Comparison of ENCODE assay signal across 18 cellular contexts in genomic region chr17:79217473-79218135, GRCh38.
DNase-seq lines count a peak whose midpoint lies in the region; FAIRE-seq and TF ChIP-seq lines count a peak whose summit lies in the region.
"Had no signal": no experiment of that assay in that cellular context is flagged by ENCODE, and none has a peak within 500 bp of the region (broad histone marks: within the 10 kb centered on the region; RNA-seq: fewer than 3 reads in every experiment).

No MANE protein-coding gene starts in this region.

- no peaks in the 10 kb centered on the region for H3K9me2 ChIP-seq in OCI-LY7 (ENCODE audit: insufficient read depth, low read length)

- H2BK20ac ChIP-seq in H1 (ENCODE audit: low read length), result no peak overlapping the region

- no peak overlapping the region for H2BK5ac ChIP-seq in H1 (ENCODE audit: low read depth, low read length)

- peak overlapping the region; percentile 17 for H3K4me3 Mint-ChIP-seq in activated naive CD4-positive, alpha-beta T cell treated with anti-CD3 and anti-CD28 coated beads, Interleukin-2, amount 50 U/mL, for 24 hours

- DNase-seq in activated naive CD4-positive, alpha-beta T cell (lab: John Stamatoyannopoulos, UW), result no peak
- DNase-seq in NCI-H524 treated with DMSO at 0.1 percent for 48 hours (lab: John Stamatoyannopoulos, UW), result peak; percentile 66
- no peak for DNase-seq in H1 (ENCODE audit: low read depth in 1 of 2, low spot score in 2 of 2)
- no peak for DNase-seq in OCI-LY7 (ENCODE audit: low spot score)
- no peak for DNase-seq in coronary artery (ENCODE audit: low spot score)
- no peak for DNase-seq in activated effector memory CD4-positive, alpha-beta T cell treated with anti-CD3 and anti-CD28 coated beads, Interleukin-2, amount 50 U/mL, for 16 hours
- no peak for DNase-seq in right atrium auricular region (ENCODE audit: low spot score)
- DNase-seq: DMS53, Karpas-422, MG63, NCI-H1092, NCI-H146, NCI-H446, SHP77 treated with DMSO at 0.1 percent for 48 hours had no signal

- no peaks in the 10 kb centered on the region; a peak in 1 of 7 replicates for H3K27me3 ChIP-seq in H1 (replicated peaks in 1 of 4; ENCODE audit: control insufficient read depth in 3 of 4, extremely low read depth in 1 of 4, insufficient read depth in 3 of 4, low read length in 3 of 4)
- peaks cover 0 to 10% of the 10 kb centered on the region in 2 donors for H3K27me3 ChIP-seq in right atrium auricular region

- CTCF ChIA-PET in H1 (lab: Charles Lee; ENCODE audit: partially characterized antibody) (interaction anchor here (0.8 to 4.3 kb wide), 9 partner anchors 11 to 524 kb away, joined by 3 to 16 read pairs (median 3); no protein-coding TSS in a partner anchor), OCI-LY7 (lab: Charles Lee; ENCODE audit: unreplicated experiment) (interaction anchor here (0.6 kb wide), 1 partner anchor 399 kb away, joined by 3 read pairs; no protein-coding TSS in a partner anchor)

- TF ChIP-seq RAD21 in H1 (IDR thresholded peaks at IDR 0.05 in 1 of 2, conservative IDR thresholded peaks at IDR 0.05 in 1 of 2; ENCODE audit: low read depth in 2 of 2, low read length in 2 of 2), result no peak

- no peak for FAIRE-seq in H1 (lab: Jason Lieb, UNC)
- FAIRE-seq: GM19239, RCC 7860 had no signal

- H3K79me1 ChIP-seq in H1 (ENCODE audit: low read depth, low read length), result no peaks in the 10 kb centered on the region; the same call in 1 of the 2 replicates

- no peak overlapping the region for H3K9ac ChIP-seq in H1 (replicated peaks in 1 of 4; ENCODE audit: extremely low read depth in 1 of 4, low read depth in 3 of 4, low read length in 3 of 4)
- H3K9ac ChIP-seq: BLaER1 treated with 17β-estradiol and CSF1 and Interleukin-3, amounts not matched to agents 10 nM and 100 nM had no signal

- no peak overlapping the region for H3K23ac ChIP-seq in H1 (ENCODE audit: insufficient read length)

- H4K20me1 ChIP-seq in H1 (replicated peaks in 1 of 2; ENCODE audit: control insufficient read depth in 1 of 2, insufficient read depth in 2 of 2, low read length in 2 of 2), result no peaks in the 10 kb centered on the region
- no peaks in the 10 kb centered on the region for H4K20me1 ChIP-seq in OCI-LY7 (ENCODE audit: insufficient read depth, low read length)

- peaks cover 7% of the 10 kb centered on the region for H3K4me1 Mint-ChIP-seq in activated naive CD4-positive, alpha-beta T cell treated with anti-CD3 and anti-CD28 coated beads, Interleukin-2, amount 50 U/mL, for 24 hours

- WGBS in H1 (ENCODE audit: extremely low coverage in 1 of 2, insufficient coverage in 1 of 2, insufficient read length in 1 of 2, insufficient replicate concordance in 2 of 2, low coverage in 1 of 2, low lambda C conversion rate in 2 of 2, missing lambda C conversion rate in 1 of 2), 2 experiments, result 94% methylated on average over 11 of the region's 12 CpGs; no CpG with 5 or more reads in 1 of the 2 experiments

- H3K27ac Mint-ChIP-seq in activated naive CD4-positive, alpha-beta T cell treated with anti-CD3 and anti-CD28 coated beads, Interleukin-2, amount 50 U/mL, for 24 hours, result no peak overlapping the region

- H3K27me3 Mint-ChIP-seq in activated naive CD4-positive, alpha-beta T cell treated with anti-CD3 and anti-CD28 coated beads, Interleukin-2, amount 50 U/mL, for 24 hours, result peaks cover 18% of the 10 kb centered on the region

- H3K27ac ChIP-seq in H1 (ENCODE audit: low read depth, low read length), result no peak overlapping the region
- H3K27ac ChIP-seq in OCI-LY7 (ENCODE audit: low read depth, low read length, poor library complexity, severe bottlenecking), result no peak overlapping the region
- H3K27ac ChIP-seq in coronary artery, result no peak overlapping the region
- H3K27ac ChIP-seq in right atrium auricular region, result no peak overlapping the region
- H3K27ac ChIP-seq: BLaER1 treated with 17β-estradiol and CSF1 and Interleukin-3, amounts not matched to agents 10 nM and 100 nM had no signal

- H2AK5ac ChIP-seq in H1 (ENCODE audit: low read depth, low read length), result 0 out of 2 replicates have a peak overlapping the region, but pooled peaks have one; percentile 39

- H3K9me3 Mint-ChIP-seq in activated naive CD4-positive, alpha-beta T cell treated with anti-CD3 and anti-CD28 coated beads, Interleukin-2, amount 50 U/mL, for 24 hours, result no peaks in the 10 kb centered on the region

- H2BK15ac ChIP-seq in H1 (ENCODE audit: low read length), result no peak overlapping the region

- peaks cover 7% of the 10 kb centered on the region; the same call in 1 of the 2 replicates for H3K23me2 ChIP-seq in H1 (ENCODE audit: low read depth, low read length)

- POLR2A ChIA-PET in H1 (lab: Charles Lee; ENCODE audit: partially characterized antibody), result interaction anchor here (0.5 kb wide), 1 partner anchor 231 kb away, joined by 3 read pairs; no protein-coding TSS in a partner anchor
- POLR2A ChIA-PET in OCI-LY7 (lab: Charles Lee), result no interaction called here

- no TSS peak for BruUV-seq in OCI-LY7 (replicated peaks; lab: Mats Ljungman, UMichigan)

- no peak overlapping the region for H2AFZ ChIP-seq in H1 (ENCODE audit: low read length)
- no peak overlapping the region for H2AFZ ChIP-seq in OCI-LY7 (ENCODE audit: low read length)

- H3K79me2 ChIP-seq in H1 (ENCODE audit: control insufficient read depth in 1 of 2, insufficient read depth in 2 of 2, low read length in 2 of 2) (no peaks in the 10 kb centered on the region), OCI-LY7 (ENCODE audit: insufficient read depth, low read depth, low read length) (no peaks in the 10 kb centered on the region)

- H3K4me1 ChIP-seq in H1 (replicated peaks in 1 of 4; ENCODE audit: control insufficient read depth in 3 of 4, insufficient read depth in 4 of 4, low read length in 3 of 4), result peaks cover 0 to 48% (median 30%) of the 10 kb centered on the region in 4 experiments; a peak in 6 of 7 replicates
- H3K4me1 ChIP-seq in OCI-LY7 (ENCODE audit: insufficient read depth, low read length, poor library complexity, severe bottlenecking), result no peaks in the 10 kb centered on the region
- H3K4me1 ChIP-seq in right atrium auricular region, result peaks cover 0 to 14% of the 10 kb centered on the region in 2 donors

- H3K36me3 ChIP-seq in H1 (ENCODE audit: control insufficient read depth in 2 of 4, insufficient read depth in 4 of 4, low read length in 3 of 4) (no peaks in the 10 kb centered on the region), OCI-LY7 (ENCODE audit: insufficient read depth, low read length) (no peaks in the 10 kb centered on the region), right atrium auricular region (no peaks in the 10 kb centered on the region)
- H3K36me3 ChIP-seq: BLaER1 treated with 17β-estradiol and CSF1 and Interleukin-3, amounts not matched to agents 10 nM and 100 nM; MG63 had no signal

- H4K5ac ChIP-seq in H1 (ENCODE audit: insufficient read length, low read depth, low read length), result no peak overlapping the region

- H2BK12ac ChIP-seq in H1 (ENCODE audit: low read depth, low read length), result peak overlapping the region; percentile 68; the same call in 1 of the 2 replicates

- no peak overlapping the region for H4K91ac ChIP-seq in H1 (replicated peaks; ENCODE audit: insufficient read length, low read length)

- H3K4me3 ChIP-seq in H1 (ENCODE audit: extremely low read depth in 1 of 4, insufficient read depth in 2 of 4, low read depth in 3 of 4, low read length in 4 of 4) (no peak overlapping the region), OCI-LY7 (ENCODE audit: low read depth, low read length, poor library complexity, severe bottlenecking) (no peak overlapping the region), coronary artery (no peak overlapping the region), right atrium auricular region (no peak overlapping the region)
- H3K4me3 ChIP-seq: BLaER1 treated with 17β-estradiol and CSF1 and Interleukin-3, amounts not matched to agents 10 nM and 100 nM; MG63 had no signal

- no peaks in the 10 kb centered on the region for H3K36me3 Mint-ChIP-seq in activated naive CD4-positive, alpha-beta T cell treated with anti-CD3 and anti-CD28 coated beads, Interleukin-2, amount 50 U/mL, for 24 hours

- H2BK120ac ChIP-seq in H1 (replicated peaks; ENCODE audit: low read depth, low read length), result no peak overlapping the region

- intact Hi-C loops in OCI-LY7 (cut with micrococcal nuclease; ENCODE audit: unreplicated experiment), result no loop called here

- H3K4ac ChIP-seq in H1 (replicated peaks; ENCODE audit: insufficient read length, low read depth, low read length), result no peak overlapping the region

- no peak overlapping the region for H4K8ac ChIP-seq in H1 (ENCODE audit: extremely low read depth, insufficient read depth, low read length)

- no peak overlapping the region for H3K56ac ChIP-seq in H1 (replicated peaks; ENCODE audit: insufficient read length, low read depth, low read length)

- no peak for TF ChIP-seq CTCF in H1 (IDR thresholded peaks at IDR 0.05; ENCODE audit: control extremely low read depth in 1 of 3, insufficient read depth in 1 of 3, low read depth in 1 of 3, low read length in 3 of 3)
- no peak for TF ChIP-seq CTCF in OCI-LY7 (conservative IDR thresholded peaks at IDR 0.05; ENCODE audit: low read length)
- TF ChIP-seq CTCF in coronary artery (IDR thresholded peaks at IDR 0.05), result no peak
- TF ChIP-seq CTCF in right atrium auricular region (IDR thresholded peaks at IDR 0.05), result no peak

- H3K14ac ChIP-seq in H1 (ENCODE audit: insufficient read length), result no peak overlapping the region

- H3K18ac ChIP-seq in H1 (ENCODE audit: extremely low read depth, low read length), result no peak overlapping the region; the same call in 1 of the 2 replicates

- TF ChIP-seq EP300 in H1 (IDR thresholded peaks at IDR 0.05; ENCODE audit: borderline replicate concordance in 1 of 2, low read depth in 2 of 2, low read length in 2 of 2), result no peak

- no peaks in the 10 kb centered on the region for H3K9me3 ChIP-seq in H1 (ENCODE audit: insufficient read depth in 2 of 2, low read depth in 1 of 2, low read length in 1 of 2)
- no peaks in the 10 kb centered on the region for H3K9me3 ChIP-seq in OCI-LY7 (ENCODE audit: low read length)
- no peaks in the 10 kb centered on the region for H3K9me3 ChIP-seq in right atrium auricular region
- H3K9me3 ChIP-seq: BLaER1 treated with 17β-estradiol and CSF1 and Interleukin-3, amounts not matched to agents 10 nM and 100 nM; MG63 had no signal

- no peak overlapping the region for H3K4me2 ChIP-seq in H1 (ENCODE audit: insufficient read depth in 1 of 2, low read depth in 2 of 2, low read length in 2 of 2)
- no peak overlapping the region for H3K4me2 ChIP-seq in OCI-LY7 (ENCODE audit: low read length)
- H3K4me2 ChIP-seq: BLaER1 treated with 17β-estradiol and CSF1 and Interleukin-3, amounts not matched to agents 10 nM and 100 nM had no signal

- no peak for TF ChIP-seq POLR2A in H1 (IDR thresholded peaks at IDR 0.05; ENCODE audit: control extremely low read depth in 1 of 2, low read depth in 2 of 2, low read length in 2 of 2)

TF ChIP-seq in H1, 55 proteins besides CTCF, POLR2A, EP300 and RAD21 (continues in another document):
- TF ChIP-seq TEAD4 (IDR thresholded peaks at IDR 0.05; ENCODE audit: low read depth, low read length) (no peak), KDM4A (IDR thresholded peaks at IDR 0.05; ENCODE audit: low read depth, low read length, severe bottlenecking) (no peak), EGR1 (IDR thresholded peaks at IDR 0.05; ENCODE audit: borderline replicate concordance, low read depth, low read length) (no peak), BACH1 (IDR thresholded peaks at IDR 0.05; ENCODE audit: low read length) (no peak), TCF12 (IDR thresholded peaks at IDR 0.05; ENCODE audit: low read depth, low read length) (no peak), ZNF274 (IDR thresholded peaks at IDR 0.05; ENCODE audit: borderline replicate concordance, extremely low read depth, low read length) (no peak)
